11 cellular contexts compared by ENCODE assay signal in the genomic region with DNA sequence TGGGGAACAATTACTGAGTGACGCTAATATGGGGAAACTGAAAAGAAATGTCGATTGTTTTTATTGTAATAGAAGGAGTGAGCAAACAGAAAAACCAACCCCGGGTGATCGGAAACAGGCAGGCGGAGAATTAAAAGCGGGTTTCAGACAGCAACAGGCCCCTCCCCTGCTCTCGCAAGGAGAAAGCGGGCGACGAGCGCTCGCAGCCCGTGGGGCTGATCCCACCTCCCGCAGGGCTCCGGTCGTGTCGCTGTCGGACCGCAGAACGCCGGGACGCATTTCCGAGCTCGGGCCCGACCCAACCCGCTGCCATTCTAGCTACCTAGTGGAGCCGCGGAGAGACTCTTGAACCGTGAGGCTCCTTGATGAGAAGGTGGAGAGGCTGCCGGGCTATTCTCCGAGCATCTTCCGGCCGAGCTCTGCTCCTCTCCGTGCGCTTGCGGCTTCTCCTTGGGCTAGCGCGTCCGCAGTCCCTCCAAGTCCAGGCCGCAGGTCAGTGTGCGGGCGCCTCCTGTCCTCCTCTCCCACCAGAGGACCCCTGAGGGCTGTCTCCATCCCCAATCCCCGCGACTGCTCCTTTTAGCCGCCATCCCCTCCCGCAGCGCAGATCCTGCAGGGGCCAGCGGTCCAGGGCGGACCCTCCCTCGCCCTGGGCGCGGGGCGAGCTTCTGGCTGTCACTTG. TPM values are rescaled to one million over a fixed set of nuclear protein-coding genes. Genes with fewer than 3 reads are reported as not detected.
A peak's percentile ranks its signal among the peaks of the same experiment; 100 is the strongest.
DNase-seq lines count a peak whose midpoint lies in the region; TF ChIP-seq lines count a peak whose summit lies in the region.
"Had no signal": no experiment of that assay in that cellular context is flagged by ENCODE, and none has a peak within 500 bp of the region (broad histone marks: within the 10 kb centered on the region; RNA-seq: fewer than 3 reads in every experiment).

No MANE protein-coding gene starts in this region.

- H3K4me3 ChIP-seq in breast epithelium (peak overlapping the region; percentile 5 to 56 (median 24)), astrocyte of the spinal cord (ENCODE audit: low read depth, low read length) (peak overlapping the region; percentile 21), muscle layer of colon (ENCODE audit: low read depth in 1 of 2, low read length in 2 of 2) (peak overlapping the region; percentile 6 to 27)

- no peak overlapping the region for H3K9ac ChIP-seq in muscle layer of colon (ENCODE audit: low read length)

- no peaks in the 10 kb centered on the region for H3K9me3 Mint-ChIP-seq in MCF 10A (ENCODE audit: unreplicated experiment)
- H3K9me3 Mint-ChIP-seq in type B pancreatic cell: no peaks in the 10 kb centered on the region
- no peaks in the 10 kb centered on the region for H3K9me3 Mint-ChIP-seq in mesothelial cell of epicardium

- peak in 1 of 2 donors; percentile 53 for DNase-seq in breast epithelium (ENCODE audit: low spot score in 2 of 2)
- DNase-seq in MCF 10A (ENCODE audit: unreplicated experiment): no peak
- DNase-seq in astrocyte of the spinal cord (ENCODE audit: low read depth, low spot score): no peak
- DNase-seq in type B pancreatic cell (ENCODE audit: extremely low spot score, unreplicated experiment): peak; percentile 71
- no peak for DNase-seq in head of caudate nucleus
- DNase-seq in mesothelial cell of epicardium (ENCODE audit: low spot score in 2 of 2, unreplicated experiment in 2 of 2): no peak
- no peak for DNase-seq in NCI-H187 (lab: John Stamatoyannopoulos, UW)
- DNase-seq: activated CD8-positive, alpha-beta memory T cell treated with anti-CD3 and anti-CD28 coated beads, Interleukin-2, amount 10 ng/mL, durations not matched to agents 7 days and 5 days; Kasumi-1; RPMI8226 had no signal

- H3K4me3 Mint-ChIP-seq in MCF 10A (ENCODE audit: unreplicated experiment): no peak overlapping the region
- peak overlapping the region; percentile 82 for H3K4me3 Mint-ChIP-seq in type B pancreatic cell
- H3K4me3 Mint-ChIP-seq in mesothelial cell of epicardium: no peak overlapping the region
- H3K4me3 Mint-ChIP-seq: activated CD8-positive, alpha-beta memory T cell treated with anti-CD3 and anti-CD28 coated beads, Interleukin-2, amount 10 ng/mL, durations not matched to agents 7 days and 5 days had no signal

- BruUV-seq in MCF 10A (replicated peaks; lab: Mats Ljungman, UMichigan): no TSS peak

- H3K9me3 ChIP-seq in breast epithelium: no peaks in the 10 kb centered on the region
- H3K9me3 ChIP-seq in muscle layer of colon (ENCODE audit: low read length): no peaks in the 10 kb centered on the region

- H3K27me3 Mint-ChIP-seq in MCF 10A (ENCODE audit: insufficient read depth, unreplicated experiment): no peaks in the 10 kb centered on the region
- H3K27me3 Mint-ChIP-seq in type B pancreatic cell: peaks cover 100% of the 10 kb centered on the region
- H3K27me3 Mint-ChIP-seq in mesothelial cell of epicardium (ENCODE audit: low read depth): peaks cover 100% of the 10 kb centered on the region

- H3K27me3 ChIP-seq in breast epithelium: peaks cover 10 to 100% of the 10 kb centered on the region in 2 donors
- peaks cover 98 to 100% of the 10 kb centered on the region in 2 donors for H3K27me3 ChIP-seq in muscle layer of colon (ENCODE audit: control insufficient read depth in 1 of 2, insufficient read depth in 2 of 2, low read length in 2 of 2)

- in situ Hi-C loops in astrocyte of the spinal cord (cut with HindIII; ENCODE audit: low sequenced_read_pairs): no loop called here

- no peaks in the 10 kb centered on the region for H3K36me3 Mint-ChIP-seq in MCF 10A (ENCODE audit: insufficient read depth, unreplicated experiment)
- H3K36me3 Mint-ChIP-seq in type B pancreatic cell: no peaks in the 10 kb centered on the region
- H3K36me3 Mint-ChIP-seq in mesothelial cell of epicardium: no peaks in the 10 kb centered on the region

- H3K27ac Mint-ChIP-seq in MCF 10A (ENCODE audit: low read depth, unreplicated experiment) (no peak overlapping the region), type B pancreatic cell (no peak overlapping the region), mesothelial cell of epicardium (no peak overlapping the region)
- H3K27ac Mint-ChIP-seq: activated CD8-positive, alpha-beta memory T cell treated with anti-CD3 and anti-CD28 coated beads, Interleukin-2, amount 10 ng/mL, durations not matched to agents 7 days and 5 days had no signal

- POLR2A ChIA-PET in MCF 10A (lab: Yijun Ruan, JAX): interaction anchor here (0.7 kb wide), 1 partner anchor 452 kb away, joined by 4 read pairs; no protein-coding TSS in a partner anchor

- CTCF ChIA-PET in MCF 10A (lab: Yijun Ruan, JAX): interaction anchor here (0.5 to 7.5 kb wide), 6 partner anchors 9 to 586 kb away, joined by 3 to 41 read pairs (median 3); no protein-coding TSS in a partner anchor

- intact Hi-C loops in breast epithelium (cut with DNase I; ENCODE audit: low total_unique reads): no loop called here
- intact Hi-C loops in MCF 10A (cut with micrococcal nuclease): no loop called here
- intact Hi-C loops in head of caudate nucleus (cut with DNase I): loop anchor here (10.0 kb wide), 1 partner anchor 927 kb away; no protein-coding TSS in a partner anchor

- H3K27ac ChIP-seq in breast epithelium (no peak overlapping the region), muscle layer of colon (ENCODE audit: low read depth, low read length) (no peak overlapping the region)

- H3K36me3 ChIP-seq in breast epithelium (no peaks in the 10 kb centered on the region), muscle layer of colon (ENCODE audit: insufficient read depth, low read length) (no peaks in the 10 kb centered on the region)

- no peak for TF ChIP-seq POLR2A in breast epithelium (IDR thresholded peaks at IDR 0.05)

- TF ChIP-seq CTCF in breast epithelium (IDR thresholded peaks at IDR 0.05) (no peak), MCF 10A (IDR thresholded peaks at IDR 0.05; ENCODE audit: unreplicated experiment) (no peak), astrocyte of the spinal cord (IDR thresholded peaks at IDR 0.05; ENCODE audit: low read depth, low read length) (no peak), type B pancreatic cell (conservative IDR thresholded peaks at IDR 0.05) (no peak), mesothelial cell of epicardium (IDR thresholded peaks at IDR 0.05; ENCODE audit: unreplicated experiment) (no peak)

- peaks cover 1 to 13% of the 10 kb centered on the region in 2 donors for H3K4me1 ChIP-seq in breast epithelium
- H3K4me1 ChIP-seq in muscle layer of colon (ENCODE audit: insufficient read depth, low read length): peaks cover 36% of the 10 kb centered on the region

- H3K4me1 Mint-ChIP-seq in MCF 10A (ENCODE audit: insufficient read depth, unreplicated experiment): peaks cover 5% of the 10 kb centered on the region
- H3K4me1 Mint-ChIP-seq in type B pancreatic cell (ENCODE audit: unreplicated experiment): peaks cover 22% of the 10 kb centered on the region
- H3K4me1 Mint-ChIP-seq in mesothelial cell of epicardium: peaks cover 28% of the 10 kb centered on the region

RNA-seq across cellular contexts. Expression of a gene that starts 4.1 kb away (rescaled TPM):
- total RNA-seq in breast epithelium (1 to 10 TPM in 2 of 3 donors, under 1 TPM in 1; 0.64 to 4.9 (median 1.3) TPM), MCF 10A (2022) (5.5 and 7.3 TPM in 2 replicates), type B pancreatic cell (ENCODE audit: low replicate concordance) (5.6 and 6.3 TPM in 2 replicates), mesothelial cell of epicardium (not detected in 3 replicates)
- total RNA-seq: activated CD8-positive, alpha-beta memory T cell treated with anti-CD3 and anti-CD28 coated beads, Interleukin-2, amount 10 ng/mL, durations not matched to agents 7 days and 5 days had no signal
